ENCODE assay signal across 8 cellular contexts in the genomic region with DNA sequence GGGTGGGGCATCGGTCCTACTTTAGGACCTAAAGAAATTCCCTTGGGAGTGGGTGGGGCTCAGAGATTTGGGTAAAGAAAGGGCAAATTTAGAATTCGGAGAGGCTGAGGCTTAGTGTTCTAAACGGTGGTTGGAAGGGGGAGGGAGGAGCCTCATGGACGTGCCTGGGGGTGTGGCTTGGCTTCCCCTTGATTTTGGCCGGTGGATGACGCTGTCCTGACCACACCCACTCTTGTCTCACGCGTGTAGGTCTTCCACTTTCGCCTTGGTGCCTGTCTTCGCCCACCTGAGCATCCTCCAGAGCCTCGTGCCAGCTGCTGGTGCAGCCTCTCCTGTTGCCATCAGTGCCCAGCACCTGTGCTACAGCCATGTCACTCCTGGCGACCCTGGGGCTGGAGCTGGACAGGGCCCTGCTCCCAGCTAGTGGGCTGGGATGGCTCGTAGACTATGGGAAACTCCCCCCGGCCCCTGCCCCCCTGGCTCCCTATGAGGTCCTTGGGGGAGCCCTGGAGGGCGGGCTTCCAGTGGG. TPM values are rescaled to one million over a fixed set of nuclear protein-coding genes. Genes with fewer than 3 reads are reported as not detected.
DNase-seq lines count a peak whose midpoint lies in the region; ATAC-seq, FAIRE-seq and TF ChIP-seq lines count a peak whose summit lies in the region.

No MANE protein-coding gene starts in this region.

- H3K36me3 ChIP-seq in RWPE2 (ENCODE audit: low read depth) (peaks cover 35% of the 10 kb centered on the region), sigmoid colon (peaks cover 0 to 12% (median 1%) of the 10 kb centered on the region in 4 donors)

- no peak for FAIRE-seq in H54 (lab: Jason Lieb, UNC)

- ATAC-seq in RWPE2 (ENCODE audit: low read depth) (no peak), HG03108 (IDR thresholded peaks at IDR 0.05; ENCODE audit: unreplicated experiment) (no peak)

- DNase-seq in H54 (ENCODE audit: insufficient read length, low spot score) (peak; percentile 66), RWPE2 (ENCODE audit: low spot score) (no peak), fibroblast of villous mesenchyme (ENCODE audit: low read depth) (no peak), sigmoid colon (no peak), SIG-M5 treated with dmso at 0.1 percent for 504 hours (lab: John Stamatoyannopoulos, UW; ENCODE audit: unreplicated experiment) (no peak), dedifferentiated amniotic fluid mesenchymal stem cell (ENCODE audit: extremely low spot score) (no peak), epidermal melanocyte (ENCODE audit: insufficient read length, low spot score) (no peak)

- WGBS in sigmoid colon, 2 donors: 71 to 72% methylated on average over 15 of the region's 15 CpGs

- TF ChIP-seq POLR2A in H54 (IDR thresholded peaks at IDR 0.05; ENCODE audit: low read depth, low read length) (no peak), sigmoid colon (IDR thresholded peaks at IDR 0.05) (no peak)

- no peak for TF ChIP-seq EP300 in sigmoid colon (IDR thresholded peaks at IDR 0.05)

- H3K4me3 ChIP-seq in RWPE2 (ENCODE audit: severe bottlenecking) (no peak overlapping the region), fibroblast of villous mesenchyme (ENCODE audit: low read depth, low read length) (peak overlapping the region; percentile 95), sigmoid colon (peak overlapping the region in 2 of 4 donors; percentile 88 to 97)

- H3K9me3 ChIP-seq in RWPE2 (ENCODE audit: severe bottlenecking) (no peaks in the 10 kb centered on the region), sigmoid colon (no peaks in the 10 kb centered on the region)

- H3K27ac ChIP-seq in RWPE2 (ENCODE audit: poor library complexity, severe bottlenecking) (peak overlapping the region; percentile 78), sigmoid colon (peak overlapping the region; percentile 92 to 98 (median 94))

- H3K4me1 ChIP-seq in RWPE2 (ENCODE audit: insufficient read depth, poor library complexity, severe bottlenecking): peaks cover 11% of the 10 kb centered on the region
- H3K4me1 ChIP-seq in sigmoid colon: peaks cover 0 to 27% (median 21%) of the 10 kb centered on the region in 4 donors

- H3K27me3 ChIP-seq in RWPE2 (ENCODE audit: insufficient read depth, poor library complexity, severe bottlenecking) (no peaks in the 10 kb centered on the region), sigmoid colon (no peaks in the 10 kb centered on the region)

- TF ChIP-seq CTCF in RWPE2 (IDR thresholded peaks at IDR 0.05; ENCODE audit: poor library complexity, severe bottlenecking): no peak
- no peak for TF ChIP-seq CTCF in fibroblast of villous mesenchyme (IDR thresholded peaks at IDR 0.05; ENCODE audit: insufficient read depth, low read depth, low read length)
- TF ChIP-seq CTCF in sigmoid colon (IDR thresholded peaks at IDR 0.05): no peak

- intact Hi-C loops in sigmoid colon (cut with DNase I): no loop called here

RNA-seq across cellular contexts. Expression of a gene that starts 1.2 kb away (rescaled TPM):
- total RNA-seq in fibroblast of villous mesenchyme (25.8 and 43.2 TPM in 2 replicates), sigmoid colon (10 to 100 TPM; 25.0 to 32.6 (median 26.0) TPM)
- 10 to 100 TPM; 10.2 to 42.6 (median 18.0) TPM for polyA plus RNA-seq in sigmoid colon

RNA-seq across cellular contexts. Expression of a gene that starts 1.5 kb away (rescaled TPM):
- 8.2 and 9.0 TPM in 2 replicates for total RNA-seq in fibroblast of villous mesenchyme
- 1 to 10 TPM; 5.3 to 7.1 (median 5.9) TPM for total RNA-seq in sigmoid colon
- 10 to 100 TPM; 18.0 to 42.3 (median 33.1) TPM for polyA plus RNA-seq in sigmoid colon

RNA-seq across cellular contexts. Expression of a gene that starts 30.4 kb away (rescaled TPM):
- total RNA-seq in fibroblast of villous mesenchyme: not detected in 2 replicates
- 1 to 10 TPM in 3 of 4 donors, not detected in 1; 1.4 to 2.5 (median 2.1) TPM for total RNA-seq in sigmoid colon
- 1 to 10 TPM in 1 of 3 donors, under 1 TPM in 2; 0.60 to 1.8 (median 0.66) TPM for polyA plus RNA-seq in sigmoid colon

RNA-seq across cellular contexts. Expression of a gene that starts 33.9 kb away (rescaled TPM):
- total RNA-seq in fibroblast of villous mesenchyme (0.43 and 0.64 TPM in 2 replicates), sigmoid colon (under 1 TPM; 0.28 to 0.66 (median 0.38) TPM)
- polyA plus RNA-seq in sigmoid colon: 1 to 10 TPM; 1.8 to 6.8 (median 3.5) TPM

RNA-seq across cellular contexts. Expression of a gene that starts 53.0 kb away (rescaled TPM):
- total RNA-seq in fibroblast of villous mesenchyme: 23.3 and 27.4 TPM in 2 replicates
- total RNA-seq in sigmoid colon: 10 to 100 TPM; 25.0 to 41.0 (median 26.6) TPM
- 10 to 100 TPM; 13.4 to 29.5 (median 22.8) TPM for polyA plus RNA-seq in sigmoid colon
